Comparison of ENCODE assay signal across 13 cellular contexts in genomic region chr1:47443530-47444316, GRCh38. TPM values are rescaled to one million over a fixed set of nuclear protein-coding genes. Genes with fewer than 3 reads are reported as not detected.
DNase-seq lines count a peak whose midpoint lies in the region; ATAC-seq and TF ChIP-seq lines count a peak whose summit lies in the region.
"Had no signal": no experiment of that assay in that cellular context is flagged by ENCODE, and none has a peak within 500 bp of the region (broad histone marks: within the 10 kb centered on the region; RNA-seq: fewer than 3 reads in every experiment).

No MANE protein-coding gene starts in this region.

- H3K27me3 Mint-ChIP-seq in CD4-positive, CD25-positive, alpha-beta regulatory T cell = no peaks in the 10 kb centered on the region
- peaks cover 45% of the 10 kb centered on the region for H3K27me3 Mint-ChIP-seq in IgD-negative memory B cell
- peaks cover 31 to 45% of the 10 kb centered on the region in 2 donors for H3K27me3 Mint-ChIP-seq in natural killer cell treated with Interleukin-12 subunit alpha and Interleukin-12 subunit beta and Interleukin-15 and Interleukin-18, amount 100 ng/mL, for 72 hours

- ATAC-seq in CD4-positive, CD25-positive, alpha-beta regulatory T cell (ENCODE audit: low read depth in 2 of 2) = no peak
- no peak for ATAC-seq in natural killer cell treated with Interleukin-12 subunit alpha and Interleukin-12 subunit beta and Interleukin-15 and Interleukin-18, amount 100 ng/mL, for 72 hours
- ATAC-seq in HG03095 (IDR thresholded peaks at IDR 0.05; ENCODE audit: unreplicated experiment) = no peak

- H3K9me3 Mint-ChIP-seq in CD4-positive, CD25-positive, alpha-beta regulatory T cell = peaks cover 0 to 8% (median 0%) of the 10 kb centered on the region in 7 donors
- H3K9me3 Mint-ChIP-seq in IgD-negative memory B cell = peaks cover 0 to 10% (median 4%) of the 10 kb centered on the region in 3 donors
- H3K9me3 Mint-ChIP-seq in natural killer cell treated with Interleukin-12 subunit alpha and Interleukin-12 subunit beta and Interleukin-15 and Interleukin-18, amount 100 ng/mL, for 72 hours = no peaks in the 10 kb centered on the region

- intact Hi-C loops in thyroid gland (cut with DNase I) = no loop called here

- no peak for DNase-seq in CD4-positive, CD25-positive, alpha-beta regulatory T cell
- DNase-seq in natural killer cell treated with Interleukin-12 subunit alpha and Interleukin-12 subunit beta and Interleukin-15 and Interleukin-18, amount 100 ng/mL, for 72 hours (ENCODE audit: low spot score) = no peak
- no peak for DNase-seq in mesenteric fat pad (ENCODE audit: low spot score)
- DNase-seq in thyroid gland = no peak
- DNase-seq in mucosa of gallbladder (ENCODE audit: low spot score) = no peak
- DNase-seq: stomach had no signal

- peak overlapping the region in 1 of 3 donors; percentile 78 for H3K27ac Mint-ChIP-seq in CD4-positive, CD25-positive, alpha-beta regulatory T cell
- peak overlapping the region in 2 of 3 donors; percentile 90 to 93 for H3K27ac Mint-ChIP-seq in IgD-negative memory B cell
- no peak overlapping the region for H3K27ac Mint-ChIP-seq in natural killer cell treated with Interleukin-12 subunit alpha and Interleukin-12 subunit beta and Interleukin-15 and Interleukin-18, amount 100 ng/mL, for 72 hours

- TF ChIP-seq CTCF in thyroid gland (IDR thresholded peaks at IDR 0.05) = no peak

- H3K36me3 ChIP-seq in CD4-positive, CD25-positive, alpha-beta regulatory T cell (ENCODE audit: control insufficient read depth, insufficient read depth, low read length) = no peaks in the 10 kb centered on the region
- H3K36me3 ChIP-seq in duodenal mucosa (ENCODE audit: control insufficient read depth in 1 of 2, insufficient read depth in 2 of 2, low read length in 2 of 2) = no peaks in the 10 kb centered on the region
- no peaks in the 10 kb centered on the region for H3K36me3 ChIP-seq in thyroid gland
- H3K36me3 ChIP-seq: BLaER1, stomach had no signal

- H3K9ac ChIP-seq in duodenal mucosa (ENCODE audit: low read depth in 1 of 2, low read length in 2 of 2) = no peak overlapping the region
- H3K9ac ChIP-seq: BLaER1, GM23248 had no signal

- no peak overlapping the region for H3K4me3 ChIP-seq in CD4-positive, CD25-positive, alpha-beta regulatory T cell (ENCODE audit: low read depth, low read length)
- H3K4me3 ChIP-seq in duodenal mucosa (ENCODE audit: low read depth in 1 of 2, low read length in 2 of 2) (peak overlapping the region; percentile 35 to 65), thyroid gland (replicated peaks in 1 of 3) (no peak overlapping the region)

- H3K9me3 ChIP-seq in CD4-positive, CD25-positive, alpha-beta regulatory T cell (ENCODE audit: control insufficient read depth in 2 of 2, low read length in 2 of 2) = peaks cover 0 to 13% of the 10 kb centered on the region in 2 experiments
- H3K9me3 ChIP-seq in duodenal mucosa (ENCODE audit: control insufficient read depth in 1 of 2, low read length in 2 of 2) (no peaks in the 10 kb centered on the region), thyroid gland (no peaks in the 10 kb centered on the region)

- H3K27ac ChIP-seq in CD4-positive, CD25-positive, alpha-beta regulatory T cell (ENCODE audit: insufficient read depth, low read length, poor library complexity, severe bottlenecking) = no peak overlapping the region
- H3K27ac ChIP-seq in duodenal mucosa (ENCODE audit: low read depth, low read length) = no peak overlapping the region
- H3K27ac ChIP-seq in thyroid gland = no peak overlapping the region
- H3K27ac ChIP-seq: BLaER1, GM23248, stomach had no signal

- H3K4me1 Mint-ChIP-seq in CD4-positive, CD25-positive, alpha-beta regulatory T cell = peaks cover 0 to 31% (median 12%) of the 10 kb centered on the region in 4 donors
- H3K4me1 Mint-ChIP-seq in IgD-negative memory B cell = peaks cover 0 to 11% (median 8%) of the 10 kb centered on the region in 3 donors
- peaks cover 21 to 26% of the 10 kb centered on the region in 2 donors for H3K4me1 Mint-ChIP-seq in natural killer cell treated with Interleukin-12 subunit alpha and Interleukin-12 subunit beta and Interleukin-15 and Interleukin-18, amount 100 ng/mL, for 72 hours (ENCODE audit: low read depth in 2 of 2)

- WGBS in thyroid gland, 2 donors = 18 to 21% methylated on average over 45 of the region's 45 CpGs

- H3K4me1 ChIP-seq in CD4-positive, CD25-positive, alpha-beta regulatory T cell (ENCODE audit: control insufficient read depth, insufficient read depth, low read length, poor library complexity, severe bottlenecking) = peaks cover 32% of the 10 kb centered on the region
- H3K4me1 ChIP-seq in duodenal mucosa (ENCODE audit: control insufficient read depth in 1 of 2, insufficient read depth in 2 of 2, low read length in 2 of 2) = peaks cover 12% of the 10 kb centered on the region in 2 donors
- H3K4me1 ChIP-seq in thyroid gland = peaks cover 0 to 20% of the 10 kb centered on the region in 2 donors

- peak overlapping the region; percentile 39 to 73 (median 68) for H3K4me3 Mint-ChIP-seq in CD4-positive, CD25-positive, alpha-beta regulatory T cell
- H3K4me3 Mint-ChIP-seq in IgD-negative memory B cell = peak overlapping the region in 3 of 4 donors; percentile 55 to 79 (median 66)
- H3K4me3 Mint-ChIP-seq in natural killer cell treated with Interleukin-12 subunit alpha and Interleukin-12 subunit beta and Interleukin-15 and Interleukin-18, amount 100 ng/mL, for 72 hours = peak overlapping the region; percentile 76

- no peak for TF ChIP-seq POLR2A in thyroid gland (IDR thresholded peaks at IDR 0.05)

- no peaks in the 10 kb centered on the region for H3K36me3 Mint-ChIP-seq in CD4-positive, CD25-positive, alpha-beta regulatory T cell
- no peaks in the 10 kb centered on the region for H3K36me3 Mint-ChIP-seq in IgD-negative memory B cell
- H3K36me3 Mint-ChIP-seq in natural killer cell treated with Interleukin-12 subunit alpha and Interleukin-12 subunit beta and Interleukin-15 and Interleukin-18, amount 100 ng/mL, for 72 hours = no peaks in the 10 kb centered on the region

- H3K27me3 ChIP-seq in CD4-positive, CD25-positive, alpha-beta regulatory T cell (ENCODE audit: control insufficient read depth, insufficient read depth, low read length) = peaks cover 70% of the 10 kb centered on the region
- H3K27me3 ChIP-seq in duodenal mucosa (ENCODE audit: control insufficient read depth in 1 of 2, insufficient read depth in 2 of 2, low read length in 2 of 2) (peaks cover 76 to 81% of the 10 kb centered on the region in 2 donors), thyroid gland (peaks cover 53% of the 10 kb centered on the region)

RNA-seq across cellular contexts. Expression of gene FOXD2, which starts 5.9 kb away (rescaled TPM):
- total RNA-seq in CD4-positive, CD25-positive, alpha-beta regulatory T cell = 0.74 TPM
- polyA plus RNA-seq in CD4-positive, CD25-positive, alpha-beta regulatory T cell = under 1 TPM; 0.10 to 0.37 (median 0.20) TPM
- polyA plus RNA-seq in IgD-negative memory B cell = 0.04 TPM
- under 1 TPM; 0.33 to 0.36 TPM for total RNA-seq in natural killer cell treated with Interleukin-12 subunit alpha and Interleukin-12 subunit beta and Interleukin-15 and Interleukin-18, amount 100 ng/mL, for 72 hours
- total RNA-seq in mesenteric fat pad (0.13 TPM), thyroid gland (under 1 TPM in 2 of 4 donors, not detected in 2; 0.11 to 0.54 TPM), mucosa of gallbladder (0.26 TPM)

RNA-seq across cellular contexts. Expression of gene FOXE3, which starts 27.6 kb away (rescaled TPM):
- total RNA-seq in CD4-positive, CD25-positive, alpha-beta regulatory T cell = not detected
- polyA plus RNA-seq in CD4-positive, CD25-positive, alpha-beta regulatory T cell = not detected
- polyA plus RNA-seq in IgD-negative memory B cell = not detected
- not detected for total RNA-seq in natural killer cell treated with Interleukin-12 subunit alpha and Interleukin-12 subunit beta and Interleukin-15 and Interleukin-18, amount 100 ng/mL, for 72 hours
- not detected for total RNA-seq in mesenteric fat pad
- not detected for total RNA-seq in thyroid gland
- total RNA-seq in mucosa of gallbladder = not detected
- total RNA-seq: Daoy, GM23248, left lobe of liver, stomach had no signal
- polyA plus RNA-seq: GM23248, stomach had no signal

Comparison
In these comparisons a context has a peak if more than half of its experiments do, and no peak if none do; other contexts are left out.
1. H3K4me3 ChIP-seq: peak in duodenal mucosa (2 of 2); none in CD4-positive, CD25-positive, alpha-beta regulatory T cell (single experiment) and thyroid gland (0 of 3).
2. H3K27ac Mint-ChIP-seq: peak in IgD-negative memory B cell (2 of 3); none in natural killer cell treated with Interleukin-12 subunit alpha and Interleukin-12 subunit beta and Interleukin-15 and Interleukin-18, amount 100 ng/mL, for 72 hours (0 of 2).
3. Peak in every context shown above with its lines, with median percentiles within 50 percentile points of each other: H3K4me3 Mint-ChIP-seq.